Comparison of ENCODE assay signal across 1 cellular context in the genomic region with DNA sequence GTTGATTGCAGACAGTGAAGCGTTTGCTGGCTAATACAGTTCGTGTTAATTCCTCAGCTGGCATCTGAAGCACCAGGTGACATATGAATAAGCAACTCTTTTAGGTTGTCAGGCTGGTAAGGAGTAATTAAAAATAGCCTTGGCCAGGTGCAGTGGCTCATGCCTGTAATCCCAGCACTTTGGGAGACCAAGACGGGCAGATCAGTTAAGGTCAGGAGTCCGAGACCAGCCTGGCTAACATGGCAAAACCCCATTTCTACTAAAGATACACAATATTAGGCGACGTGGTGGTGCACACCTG.
TF ChIP-seq lines count a peak whose summit lies in the region.

No MANE protein-coding gene starts in this region.

TF ChIP-seq in K562, 482 proteins besides CTCF, POLR2A, EP300 and RAD21 (continued from another document):
- TF ChIP-seq, protein P1, sequence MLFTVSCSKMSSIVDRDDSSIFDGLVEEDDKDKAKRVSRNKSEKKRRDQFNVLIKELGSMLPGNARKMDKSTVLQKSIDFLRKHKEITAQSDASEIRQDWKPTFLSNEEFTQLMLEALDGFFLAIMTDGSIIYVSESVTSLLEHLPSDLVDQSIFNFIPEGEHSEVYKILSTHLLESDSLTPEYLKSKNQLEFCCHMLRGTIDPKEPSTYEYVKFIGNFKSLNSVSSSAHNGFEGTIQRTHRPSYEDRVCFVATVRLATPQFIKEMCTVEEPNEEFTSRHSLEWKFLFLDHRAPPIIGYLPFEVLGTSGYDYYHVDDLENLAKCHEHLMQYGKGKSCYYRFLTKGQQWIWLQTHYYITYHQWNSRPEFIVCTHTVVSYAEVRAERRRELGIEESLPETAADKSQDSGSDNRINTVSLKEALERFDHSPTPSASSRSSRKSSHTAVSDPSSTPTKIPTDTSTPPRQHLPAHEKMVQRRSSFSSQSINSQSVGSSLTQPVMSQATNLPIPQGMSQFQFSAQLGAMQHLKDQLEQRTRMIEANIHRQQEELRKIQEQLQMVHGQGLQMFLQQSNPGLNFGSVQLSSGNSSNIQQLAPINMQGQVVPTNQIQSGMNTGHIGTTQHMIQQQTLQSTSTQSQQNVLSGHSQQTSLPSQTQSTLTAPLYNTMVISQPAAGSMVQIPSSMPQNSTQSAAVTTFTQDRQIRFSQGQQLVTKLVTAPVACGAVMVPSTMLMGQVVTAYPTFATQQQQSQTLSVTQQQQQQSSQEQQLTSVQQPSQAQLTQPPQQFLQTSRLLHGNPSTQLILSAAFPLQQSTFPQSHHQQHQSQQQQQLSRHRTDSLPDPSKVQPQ (CRISPR knock-in tag; IDR thresholded peaks at IDR 0.05; ENCODE audit: borderline replicate concordance) = no peak
- TF ChIP-seq WHSC1 (IDR thresholded peaks at IDR 0.05; ENCODE audit: low read length) (no peak), ZC3H4 (CRISPR knock-in tag; IDR thresholded peaks at IDR 0.05; ENCODE audit: borderline replicate concordance) (no peak), ARID2 (IDR thresholded peaks at IDR 0.05) (no peak), TCFL5 (CRISPR knock-in tag; conservative IDR thresholded peaks at IDR 0.05) (no peak), CBX5 (IDR thresholded peaks at IDR 0.05; ENCODE audit: borderline replicate concordance, low read depth) (no peak), ETV5 (CRISPR knock-in tag; IDR thresholded peaks at IDR 0.05; ENCODE audit: low read depth) (no peak), PBX2 (CRISPR knock-in tag; IDR thresholded peaks at IDR 0.05; ENCODE audit: low read depth) (no peak), PBX2 (tag; conservative IDR thresholded peaks at IDR 0.05; ENCODE audit: low read depth) (no peak), IFI16 (CRISPR knock-in tag; IDR thresholded peaks at IDR 0.05) (no peak)
- TF ChIP-seq, protein P2, sequence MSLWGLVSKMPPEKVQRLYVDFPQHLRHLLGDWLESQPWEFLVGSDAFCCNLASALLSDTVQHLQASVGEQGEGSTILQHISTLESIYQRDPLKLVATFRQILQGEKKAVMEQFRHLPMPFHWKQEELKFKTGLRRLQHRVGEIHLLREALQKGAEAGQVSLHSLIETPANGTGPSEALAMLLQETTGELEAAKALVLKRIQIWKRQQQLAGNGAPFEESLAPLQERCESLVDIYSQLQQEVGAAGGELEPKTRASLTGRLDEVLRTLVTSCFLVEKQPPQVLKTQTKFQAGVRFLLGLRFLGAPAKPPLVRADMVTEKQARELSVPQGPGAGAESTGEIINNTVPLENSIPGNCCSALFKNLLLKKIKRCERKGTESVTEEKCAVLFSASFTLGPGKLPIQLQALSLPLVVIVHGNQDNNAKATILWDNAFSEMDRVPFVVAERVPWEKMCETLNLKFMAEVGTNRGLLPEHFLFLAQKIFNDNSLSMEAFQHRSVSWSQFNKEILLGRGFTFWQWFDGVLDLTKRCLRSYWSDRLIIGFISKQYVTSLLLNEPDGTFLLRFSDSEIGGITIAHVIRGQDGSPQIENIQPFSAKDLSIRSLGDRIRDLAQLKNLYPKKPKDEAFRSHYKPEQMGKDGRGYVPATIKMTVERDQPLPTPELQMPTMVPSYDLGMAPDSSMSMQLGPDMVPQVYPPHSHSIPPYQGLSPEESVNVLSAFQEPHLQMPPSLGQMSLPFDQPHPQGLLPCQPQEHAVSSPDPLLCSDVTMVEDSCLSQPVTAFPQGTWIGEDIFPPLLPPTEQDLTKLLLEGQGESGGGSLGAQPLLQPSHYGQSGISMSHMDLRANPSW (CRISPR knock-in tag; IDR thresholded peaks at IDR 0.05) = no peak
- TF ChIP-seq, protein P3, sequence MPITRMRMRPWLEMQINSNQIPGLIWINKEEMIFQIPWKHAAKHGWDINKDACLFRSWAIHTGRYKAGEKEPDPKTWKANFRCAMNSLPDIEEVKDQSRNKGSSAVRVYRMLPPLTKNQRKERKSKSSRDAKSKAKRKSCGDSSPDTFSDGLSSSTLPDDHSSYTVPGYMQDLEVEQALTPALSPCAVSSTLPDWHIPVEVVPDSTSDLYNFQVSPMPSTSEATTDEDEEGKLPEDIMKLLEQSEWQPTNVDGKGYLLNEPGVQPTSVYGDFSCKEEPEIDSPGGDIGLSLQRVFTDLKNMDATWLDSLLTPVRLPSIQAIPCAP (CRISPR knock-in tag; IDR thresholded peaks at IDR 0.05; ENCODE audit: borderline replicate concordance) = no peak
